Comparison of ENCODE assay signal across 8 cellular contexts in genomic region chr19:46660008-46660517, GRCh38. TPM values are rescaled to one million over a fixed set of nuclear protein-coding genes. Genes with fewer than 3 reads are reported as not detected.
DNase-seq lines count a peak whose midpoint lies in the region; ATAC-seq and TF ChIP-seq lines count a peak whose summit lies in the region.

No MANE protein-coding gene starts in this region.

- in situ Hi-C loops in KBM-7 (cut with MboI; ENCODE audit: low pct_unique_long_range_greater_than_20kb, low sequenced_read_pairs), result no loop called here

- no peaks in the 10 kb centered on the region for H3K9me3 ChIP-seq in left lung

- no peak overlapping the region for H3K27ac Mint-ChIP-seq in activated naive CD4-positive, alpha-beta T cell treated with anti-CD3 and anti-CD28 coated beads, Interleukin-2, amount 10 ng/mL, durations not matched to agents 7 days and 5 days

- H3K4me1 ChIP-seq in left lung, result peaks cover 0 to 31% of the 10 kb centered on the region in 2 donors

- H3K36me3 ChIP-seq in left lung, result no peaks in the 10 kb centered on the region

- peaks cover 23% of the 10 kb centered on the region for H3K4me1 Mint-ChIP-seq in activated naive CD4-positive, alpha-beta T cell treated with anti-CD3 and anti-CD28 coated beads, Interleukin-2, amount 10 ng/mL, durations not matched to agents 7 days and 5 days

- H3K9me3 Mint-ChIP-seq in activated naive CD4-positive, alpha-beta T cell treated with anti-CD3 and anti-CD28 coated beads, Interleukin-2, amount 10 ng/mL, durations not matched to agents 7 days and 5 days, result no peaks in the 10 kb centered on the region

- intact Hi-C loops in left lung (cut with DNase I), result loop anchor here in 1 of 2 donors (10.0 kb wide), 1 partner anchor 125 kb away; no protein-coding TSS in a partner anchor

- H3K36me3 Mint-ChIP-seq in activated naive CD4-positive, alpha-beta T cell treated with anti-CD3 and anti-CD28 coated beads, Interleukin-2, amount 10 ng/mL, durations not matched to agents 7 days and 5 days, result no peaks in the 10 kb centered on the region

- no peak for TF ChIP-seq CTCF in left lung (IDR thresholded peaks at IDR 0.05)
- TF ChIP-seq CTCF in GM10266 (IDR thresholded peaks at IDR 0.05; ENCODE audit: control insufficient read depth, insufficient read depth, low read depth, missing control alignments), result no peak

- H3K4me3 Mint-ChIP-seq in activated naive CD4-positive, alpha-beta T cell treated with anti-CD3 and anti-CD28 coated beads, Interleukin-2, amount 10 ng/mL, durations not matched to agents 7 days and 5 days, result peak overlapping the region; percentile 57

- peak; percentile 27 for DNase-seq in activated naive CD4-positive, alpha-beta T cell treated with anti-CD3 and anti-CD28 coated beads, Interleukin-2, amount 10 ng/mL, durations not matched to agents 7 days and 5 days
- DNase-seq in activated naive CD4-positive, alpha-beta T cell (lab: John Stamatoyannopoulos, UW), result no peak
- DNase-seq in amygdala (lab: John Stamatoyannopoulos, UW) (peak in 36 of 56 donors; percentile 15 to 60 (median 40)), left lung (peak; percentile 40 to 47), NCI-H1436 treated with DMSO at 0.1 percent for 48 hours (lab: John Stamatoyannopoulos, UW) (no peak), KBM-7 (no peak), GM10266 (ENCODE audit: extremely low spot score) (no peak)

- CTCF ChIA-PET in activated naive CD4-positive, alpha-beta T cell treated with anti-CD3 and anti-CD28 coated beads, Interleukin-2, amount 10 ng/mL, durations not matched to agents 7 days and 5 days (lab: Charles Lee), result interaction anchor here (1.2 to 8.2 kb wide), 2 partner anchors 23 to 47 kb away, joined by 3 to 147 read pairs; partner anchors contain the start of gene GNG8

- H3K4me3 ChIP-seq in left lung, result peak overlapping the region; percentile 40 to 54

- H3K27me3 Mint-ChIP-seq in activated naive CD4-positive, alpha-beta T cell treated with anti-CD3 and anti-CD28 coated beads, Interleukin-2, amount 10 ng/mL, durations not matched to agents 7 days and 5 days, result peaks cover 83% of the 10 kb centered on the region

- peaks cover 14 to 58% of the 10 kb centered on the region in 2 donors for H3K27me3 ChIP-seq in left lung

- no peak for ATAC-seq in left lung

- H3K27ac ChIP-seq in left lung (peak overlapping the region in 1 of 2 donors; percentile 77), temporal lobe (ENCODE audit: low read depth, low read length) (peak overlapping the region; percentile 83)

RNA-seq across cellular contexts. Expression of gene DACT3, which starts 0.9 kb away (rescaled TPM):
- total RNA-seq in left lung, result 10 to 100 TPM in 1 of 2 donors, 1 to 10 TPM in 1; 6.6 to 15.0 TPM
- total RNA-seq in temporal lobe, result 14.5 TPM

RNA-seq across cellular contexts. Expression of gene GNG8, which starts 24.1 kb away (rescaled TPM):
- total RNA-seq in left lung (not detected), temporal lobe (not detected)

RNA-seq across cellular contexts. Expression of gene PTGIR, which starts 35.2 kb away (rescaled TPM):
- total RNA-seq in left lung (10 to 100 TPM in 1 of 2 donors, 1 to 10 TPM in 1; 9.8 to 12.1 TPM), temporal lobe (0.25 TPM)

RNA-seq across cellular contexts. Expression of gene PRKD2, which starts 56.9 kb away (rescaled TPM):
- total RNA-seq in left lung (10 to 100 TPM; 37.8 to 48.5 TPM), temporal lobe (8.9 TPM)

RNA-seq across cellular contexts. Expression of gene CALM3, which starts 58.9 kb away (rescaled TPM):
- 100 to 1,000 TPM; 178 to 225 TPM for total RNA-seq in left lung
- total RNA-seq in temporal lobe, result 257 TPM

Comparison
In these comparisons a context has a peak if more than half of its experiments do, and no peak if none do; other contexts are left out.
1. DNase-seq: peak in activated naive CD4-positive, alpha-beta T cell treated with anti-CD3 and anti-CD28 coated beads, Interleukin-2, amount 10 ng/mL, durations not matched to agents 7 days and 5 days (single experiment), amygdala (36 of 56) and left lung (2 of 2); none in activated naive CD4-positive, alpha-beta T cell (0 of 4), NCI-H1436 treated with DMSO at 0.1 percent for 48 hours (single experiment), KBM-7 (single experiment) and GM10266 (single experiment).